Comparison of ENCODE assay signal across 1 cellular context in the genomic region with DNA sequence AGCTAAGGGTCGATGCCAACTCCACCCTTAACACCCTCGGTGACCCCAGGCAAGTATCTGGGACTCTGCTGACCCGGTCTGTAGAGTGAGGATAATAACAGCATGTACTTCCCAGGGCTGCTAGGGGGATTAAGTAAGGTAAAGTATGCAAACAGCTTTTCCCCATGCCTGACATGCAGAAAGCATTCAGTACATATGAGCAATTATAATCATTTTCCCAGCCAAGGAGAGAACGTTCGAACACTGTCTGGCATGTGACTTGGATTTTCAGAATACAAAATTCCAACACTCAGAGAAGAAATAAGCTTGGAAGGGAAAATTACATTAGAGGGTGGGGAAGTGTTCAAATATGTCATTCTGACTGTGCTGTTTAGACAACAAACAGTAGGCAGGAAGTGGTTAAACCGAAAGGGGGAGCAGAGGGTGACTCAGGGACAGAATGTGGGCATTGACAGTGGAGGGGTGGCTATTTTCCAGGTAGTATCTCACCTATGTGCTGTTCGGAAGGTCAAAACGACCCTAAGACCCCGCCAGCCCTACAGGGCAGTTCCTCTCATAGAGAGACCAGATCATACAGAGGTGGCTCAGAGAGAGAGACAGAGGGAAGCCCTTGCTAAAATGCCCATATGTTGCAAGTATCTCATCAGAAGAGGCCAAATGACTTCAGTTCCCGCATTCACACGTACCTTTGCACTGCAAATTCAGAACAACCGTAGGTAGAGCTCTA.
TF ChIP-seq lines count a peak whose summit lies in the region.

No MANE protein-coding gene starts in this region.

TF ChIP-seq in GM12878, 131 proteins besides CTCF, POLR2A, EP300 and RAD21 (continues in another document):
- TF ChIP-seq CEBPB (IDR thresholded peaks at IDR 0.05; ENCODE audit: borderline replicate concordance in 1 of 2, low read depth in 2 of 2, low read length in 2 of 2) (no peak), RBBP5 (conservative IDR thresholded peaks at IDR 0.05) (no peak), REST (IDR thresholded peaks at IDR 0.05; ENCODE audit: low read depth, low read length) (no peak), RUNX3 (IDR thresholded peaks at IDR 0.05; ENCODE audit: low read length) (peak; percentile 89), RELA (IDR thresholded peaks at IDR 0.05; ENCODE audit: borderline replicate concordance, partially characterized antibody) (no peak), CEBPZ (IDR thresholded peaks at IDR 0.05; ENCODE audit: low read depth, low read length) (no peak), TARDBP (IDR thresholded peaks at IDR 0.05; ENCODE audit: borderline replicate concordance) (no peak), ZNF24 (IDR thresholded peaks at IDR 0.05) (no peak), SIX5 (IDR thresholded peaks at IDR 0.05; ENCODE audit: low read depth, low read length, severe bottlenecking) (no peak), NFXL1 (IDR thresholded peaks at IDR 0.05; ENCODE audit: borderline replicate concordance) (no peak), TCF3 (IDR thresholded peaks at IDR 0.05; ENCODE audit: borderline replicate concordance, insufficient read depth, low read depth, low read length) (no peak), CBX3 (IDR thresholded peaks at IDR 0.05; ENCODE audit: borderline replicate concordance, low read depth) (no peak), FOS (IDR thresholded peaks at IDR 0.05; ENCODE audit: borderline replicate concordance, extremely low read depth, insufficient read length) (no peak), IKZF2 (IDR thresholded peaks at IDR 0.05) (peak; percentile 50 to 51), CHD1 (IDR thresholded peaks at IDR 0.05; ENCODE audit: low read depth, low read length) (no peak), PAX8 (IDR thresholded peaks at IDR 0.05) (no peak), SREBF2 (IDR thresholded peaks at IDR 0.05; ENCODE audit: low read length) (no peak), RB1 (IDR thresholded peaks at IDR 0.05; ENCODE audit: borderline replicate concordance) (no peak), NFIC (IDR thresholded peaks at IDR 0.05; ENCODE audit: low read depth, low read length) (no peak), STAT1 (conservative IDR thresholded peaks at IDR 0.05) (no peak), SRF (IDR thresholded peaks at IDR 0.05; ENCODE audit: low read depth in 2 of 2, low read length in 2 of 2) (no peak), NR2F1 (conservative IDR thresholded peaks at IDR 0.05) (no peak), FOXM1 (IDR thresholded peaks at IDR 0.05; ENCODE audit: low read depth, low read length) (no peak), TCF12 (IDR thresholded peaks at IDR 0.05; ENCODE audit: low read depth, low read length) (no peak), JUNB (IDR thresholded peaks at IDR 0.05) (0 out of 2 replicates have a peak, but pooled peaks have one; percentile 22), CREM (IDR thresholded peaks at IDR 0.05; ENCODE audit: low read depth) (no peak), POU2F2 (IDR thresholded peaks at IDR 0.05; ENCODE audit: borderline replicate concordance, low read depth, low read length) (no peak), NBN (IDR thresholded peaks at IDR 0.05) (no peak), BMI1 (IDR thresholded peaks at IDR 0.05; ENCODE audit: borderline replicate concordance) (no peak), TAF1 (IDR thresholded peaks at IDR 0.05; ENCODE audit: borderline replicate concordance, low read depth, low read length) (no peak), MTA2 (IDR thresholded peaks at IDR 0.05; ENCODE audit: low read depth) (no peak), NRF1 (conservative IDR thresholded peaks at IDR 0.05; ENCODE audit: low read depth, low read length) (no peak), KAT2A (conservative IDR thresholded peaks at IDR 0.05; ENCODE audit: control insufficient read depth, low read depth, low read length) (no peak), ZBTB4 (CRISPR knock-in tag; IDR thresholded peaks at IDR 0.05) (no peak), CHD2 (IDR thresholded peaks at IDR 0.05; ENCODE audit: borderline replicate concordance, low read depth, low read length) (no peak), ESRRA (IDR thresholded peaks at IDR 0.05; ENCODE audit: low read length) (no peak), YY1 (IDR thresholded peaks at IDR 0.05; ENCODE audit: low read depth, low read length) (no peak)
- TF ChIP-seq, protein P1, sequence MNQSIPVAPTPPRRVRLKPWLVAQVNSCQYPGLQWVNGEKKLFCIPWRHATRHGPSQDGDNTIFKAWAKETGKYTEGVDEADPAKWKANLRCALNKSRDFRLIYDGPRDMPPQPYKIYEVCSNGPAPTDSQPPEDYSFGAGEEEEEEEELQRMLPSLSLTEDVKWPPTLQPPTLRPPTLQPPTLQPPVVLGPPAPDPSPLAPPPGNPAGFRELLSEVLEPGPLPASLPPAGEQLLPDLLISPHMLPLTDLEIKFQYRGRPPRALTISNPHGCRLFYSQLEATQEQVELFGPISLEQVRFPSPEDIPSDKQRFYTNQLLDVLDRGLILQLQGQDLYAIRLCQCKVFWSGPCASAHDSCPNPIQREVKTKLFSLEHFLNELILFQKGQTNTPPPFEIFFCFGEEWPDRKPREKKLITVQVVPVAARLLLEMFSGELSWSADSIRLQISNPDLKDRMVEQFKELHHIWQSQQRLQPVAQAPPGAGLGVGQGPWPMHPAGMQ (IDR thresholded peaks at IDR 0.05; ENCODE audit: borderline replicate concordance) = no peak
- TF ChIP-seq, protein P2, sequence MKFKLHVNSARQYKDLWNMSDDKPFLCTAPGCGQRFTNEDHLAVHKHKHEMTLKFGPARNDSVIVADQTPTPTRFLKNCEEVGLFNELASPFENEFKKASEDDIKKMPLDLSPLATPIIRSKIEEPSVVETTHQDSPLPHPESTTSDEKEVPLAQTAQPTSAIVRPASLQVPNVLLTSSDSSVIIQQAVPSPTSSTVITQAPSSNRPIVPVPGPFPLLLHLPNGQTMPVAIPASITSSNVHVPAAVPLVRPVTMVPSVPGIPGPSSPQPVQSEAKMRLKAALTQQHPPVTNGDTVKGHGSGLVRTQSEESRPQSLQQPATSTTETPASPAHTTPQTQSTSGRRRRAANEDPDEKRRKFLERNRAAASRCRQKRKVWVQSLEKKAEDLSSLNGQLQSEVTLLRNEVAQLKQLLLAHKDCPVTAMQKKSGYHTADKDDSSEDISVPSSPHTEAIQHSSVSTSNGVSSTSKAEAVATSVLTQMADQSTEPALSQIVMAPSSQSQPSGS (IDR thresholded peaks at IDR 0.05; ENCODE audit: low read length) = no peak
- TF ChIP-seq, protein P3, sequence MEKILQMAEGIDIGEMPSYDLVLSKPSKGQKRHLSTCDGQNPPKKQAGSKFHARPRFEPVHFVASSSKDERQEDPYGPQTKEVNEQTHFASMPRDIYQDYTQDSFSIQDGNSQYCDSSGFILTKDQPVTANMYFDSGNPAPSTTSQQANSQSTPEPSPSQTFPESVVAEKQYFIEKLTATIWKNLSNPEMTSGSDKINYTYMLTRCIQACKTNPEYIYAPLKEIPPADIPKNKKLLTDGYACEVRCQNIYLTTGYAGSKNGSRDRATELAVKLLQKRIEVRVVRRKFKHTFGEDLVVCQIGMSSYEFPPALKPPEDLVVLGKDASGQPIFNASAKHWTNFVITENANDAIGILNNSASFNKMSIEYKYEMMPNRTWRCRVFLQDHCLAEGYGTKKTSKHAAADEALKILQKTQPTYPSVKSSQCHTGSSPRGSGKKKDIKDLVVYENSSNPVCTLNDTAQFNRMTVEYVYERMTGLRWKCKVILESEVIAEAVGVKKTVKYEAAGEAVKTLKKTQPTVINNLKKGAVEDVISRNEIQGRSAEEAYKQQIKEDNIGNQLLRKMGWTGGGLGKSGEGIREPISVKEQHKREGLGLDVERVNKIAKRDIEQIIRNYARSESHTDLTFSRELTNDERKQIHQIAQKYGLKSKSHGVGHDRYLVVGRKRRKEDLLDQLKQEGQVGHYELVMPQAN (conservative IDR thresholded peaks at IDR 0.05) = no peak
- TF ChIP-seq, protein P4, sequence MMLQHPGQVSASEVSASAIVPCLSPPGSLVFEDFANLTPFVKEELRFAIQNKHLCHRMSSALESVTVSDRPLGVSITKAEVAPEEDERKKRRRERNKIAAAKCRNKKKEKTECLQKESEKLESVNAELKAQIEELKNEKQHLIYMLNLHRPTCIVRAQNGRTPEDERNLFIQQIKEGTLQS (IDR thresholded peaks at IDR 0.05; ENCODE audit: borderline replicate concordance, extremely low read depth, low read depth, low read length) = no peak
- TF ChIP-seq, protein P5, sequence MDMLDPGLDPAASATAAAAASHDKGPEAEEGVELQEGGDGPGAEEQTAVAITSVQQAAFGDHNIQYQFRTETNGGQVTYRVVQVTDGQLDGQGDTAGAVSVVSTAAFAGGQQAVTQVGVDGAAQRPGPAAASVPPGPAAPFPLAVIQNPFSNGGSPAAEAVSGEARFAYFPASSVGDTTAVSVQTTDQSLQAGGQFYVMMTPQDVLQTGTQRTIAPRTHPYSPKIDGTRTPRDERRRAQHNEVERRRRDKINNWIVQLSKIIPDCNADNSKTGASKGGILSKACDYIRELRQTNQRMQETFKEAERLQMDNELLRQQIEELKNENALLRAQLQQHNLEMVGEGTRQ (IDR thresholded peaks at IDR 0.05; ENCODE audit: borderline replicate concordance, low read depth, low read length) = no peak
- TF ChIP-seq, protein P6, sequence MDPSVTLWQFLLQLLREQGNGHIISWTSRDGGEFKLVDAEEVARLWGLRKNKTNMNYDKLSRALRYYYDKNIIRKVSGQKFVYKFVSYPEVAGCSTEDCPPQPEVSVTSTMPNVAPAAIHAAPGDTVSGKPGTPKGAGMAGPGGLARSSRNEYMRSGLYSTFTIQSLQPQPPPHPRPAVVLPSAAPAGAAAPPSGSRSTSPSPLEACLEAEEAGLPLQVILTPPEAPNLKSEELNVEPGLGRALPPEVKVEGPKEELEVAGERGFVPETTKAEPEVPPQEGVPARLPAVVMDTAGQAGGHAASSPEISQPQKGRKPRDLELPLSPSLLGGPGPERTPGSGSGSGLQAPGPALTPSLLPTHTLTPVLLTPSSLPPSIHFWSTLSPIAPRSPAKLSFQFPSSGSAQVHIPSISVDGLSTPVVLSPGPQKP (IDR thresholded peaks at IDR 0.05; ENCODE audit: low read depth, low read length) = no peak
- TF ChIP-seq, protein P7, sequence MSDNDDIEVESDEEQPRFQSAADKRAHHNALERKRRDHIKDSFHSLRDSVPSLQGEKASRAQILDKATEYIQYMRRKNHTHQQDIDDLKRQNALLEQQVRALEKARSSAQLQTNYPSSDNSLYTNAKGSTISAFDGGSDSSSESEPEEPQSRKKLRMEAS (IDR thresholded peaks at IDR 0.05; ENCODE audit: low read depth, low read length) = no peak
